Comparison of ENCODE assay signal across 1 cellular context in the genomic region with DNA sequence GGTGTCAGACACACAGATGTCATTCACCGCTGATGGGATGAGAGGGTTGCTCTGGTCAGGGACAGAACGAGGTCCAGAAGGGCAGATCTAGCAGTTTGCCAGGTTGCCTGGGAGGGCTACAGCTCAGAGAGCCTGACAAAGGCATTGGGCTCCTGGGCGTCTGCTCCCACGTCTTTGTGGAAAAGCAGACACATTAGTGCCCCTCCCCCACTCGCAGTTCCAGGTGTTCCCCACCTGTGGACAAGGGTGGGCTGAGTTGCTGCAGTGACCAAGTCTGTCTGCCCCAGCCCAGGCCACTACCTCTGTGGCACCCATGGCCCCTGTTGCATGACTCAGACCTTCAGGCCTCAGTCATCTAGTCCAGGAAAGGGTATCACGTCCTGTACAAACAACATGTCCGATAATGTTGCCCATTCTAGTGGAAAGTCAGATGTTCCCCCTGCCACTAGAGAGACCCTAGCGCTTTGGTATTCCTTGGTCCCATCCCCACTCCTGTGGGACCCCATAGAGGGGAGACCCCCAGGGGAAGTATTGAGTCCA.
TF ChIP-seq lines count a peak whose summit lies in the region.

No MANE protein-coding gene starts in this region.

TF ChIP-seq in H1, 55 proteins besides CTCF, POLR2A, EP300 and RAD21:
- TF ChIP-seq CTBP2 (IDR thresholded peaks at IDR 0.05; ENCODE audit: borderline replicate concordance, insufficient read depth, insufficient read length, low read length) = no peak
- no peak for TF ChIP-seq POLR2AphosphoS5 (IDR thresholded peaks at IDR 0.05; ENCODE audit: low read depth, low read length)
- TF ChIP-seq FOSL1 (IDR thresholded peaks at IDR 0.05; ENCODE audit: insufficient read depth, low read depth, low read length) = no peak
TF ChIP-seq in H1: peak in this region for 0.
